ENCODE assay signal across 8 cellular contexts in the genomic region with DNA sequence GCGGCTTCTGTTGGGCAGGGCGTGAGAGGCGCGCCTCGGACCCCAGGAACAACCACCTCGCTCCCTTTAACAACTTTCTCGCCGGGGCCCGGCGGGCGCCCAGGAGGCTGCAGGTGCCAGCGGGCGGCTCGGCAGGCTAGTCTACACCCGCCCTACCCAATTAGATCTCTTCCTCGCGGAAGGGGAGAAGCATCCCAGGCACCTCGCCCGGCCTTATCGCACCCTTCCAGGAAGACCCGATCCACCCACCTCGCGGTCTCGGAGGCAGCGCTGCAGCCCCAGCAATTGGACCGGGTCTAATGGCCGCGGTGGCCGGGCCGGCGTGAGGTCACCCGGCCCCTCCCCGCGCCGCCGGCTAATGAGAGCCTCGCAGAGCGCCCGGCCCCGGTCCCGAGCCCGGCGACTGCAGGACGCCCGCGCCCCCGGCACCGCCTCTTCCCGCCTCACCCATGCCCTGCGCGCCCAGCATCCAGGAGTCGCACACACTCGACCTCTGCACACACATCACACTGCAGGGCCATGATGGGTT. TPM values are rescaled to one million over a fixed set of nuclear protein-coding genes. Genes with fewer than 3 reads are reported as not detected.
DNase-seq lines count a peak whose midpoint lies in the region; ATAC-seq, FAIRE-seq and TF ChIP-seq lines count a peak whose summit lies in the region.

A gene (minus strand): TSS at position 298 of the 529 bp plus-strand sequence. CDS start 419 bp downstream, outside the sequence.

- ATAC-seq in left ventricle myocardium superior = peak; percentile 92
- peak; percentile 85 to 91 (median 88) for ATAC-seq in pancreas
- ATAC-seq in HG03108 (IDR thresholded peaks at IDR 0.05; ENCODE audit: unreplicated experiment) = no peak

- H3K9me3 ChIP-seq in SJCRH30 (replicated peaks) = no peaks in the 10 kb centered on the region
- no peaks in the 10 kb centered on the region for H3K9me3 ChIP-seq in pancreas

- peaks cover 13% of the 10 kb centered on the region for H3K4me1 ChIP-seq in SJCRH30
- peaks cover 0 to 7% (median 5%) of the 10 kb centered on the region in 3 donors for H3K4me1 ChIP-seq in pancreas

- peak within 1 kb of the TSS; percentile 40 for H3K4me3 ChIP-seq in HFF-Myc (replicated peaks; ENCODE audit: low read depth, low read length)
- peak within 1 kb of the TSS; percentile 60 for H3K4me3 ChIP-seq in SJCRH30
- peak within 1 kb of the TSS; percentile 50 to 67 (median 64) for H3K4me3 ChIP-seq in pancreas

- intact Hi-C loops in left ventricle myocardium superior (cut with micrococcal nuclease) = no loop called here
- intact Hi-C loops in pancreas (cut with DNase I) = no loop called here

- TF ChIP-seq CTCF in HFF-Myc (IDR thresholded peaks at IDR 0.05; ENCODE audit: low read depth, low read length, missing control alignments) (no peak), pancreas (IDR thresholded peaks at IDR 0.05) (no peak)

- 1% methylated on average over 53 of the region's 53 CpGs for WGBS in pancreas, 2 donors

- FAIRE-seq in pancreas (lab: Jason Lieb, UNC) = no peak

- H3K27ac ChIP-seq in SJCRH30 (peak within 1 kb of the TSS; percentile 73), pancreas (peak within 1 kb of the TSS in 2 of 4 donors; percentile 57 to 76)

- H3K36me3 ChIP-seq in SJCRH30 (no peaks in the 10 kb centered on the region), pancreas (no peaks in the 10 kb centered on the region)

- H3K27me3 ChIP-seq in SJCRH30 = no peaks in the 10 kb centered on the region
- H3K27me3 ChIP-seq in pancreas = no peaks in the 10 kb centered on the region

- DNase-seq in DMS53 (lab: John Stamatoyannopoulos, UW) = peak; percentile 86
- no peak for DNase-seq in HFF-Myc (ENCODE audit: extremely low read depth, low read depth)
- peak in 1 of 2 experiments; percentile 22 for DNase-seq in SJCRH30
- DNase-seq in anterior cingulate cortex (lab: John Stamatoyannopoulos, UW) = peak in 52 of 58 donors; percentile 32 to 86 (median 66)
- peak; percentile 92 for DNase-seq in left ventricle myocardium superior
- DNase-seq in pancreas = peak; percentile 73 to 88 (median 80)
- DNase-seq in NCI-H2107 treated with DMSO at 0.1 percent for 48 hours (lab: John Stamatoyannopoulos, UW; ENCODE audit: unreplicated experiment) = no peak

RNA-seq across cellular contexts. Expression of the gene that starts here (rescaled TPM):
- total RNA-seq in SJCRH30 (2014; rRNA removed; shearing (Covaris generic)) = 7.7 and 10.0 TPM in 2 replicates
- total RNA-seq in left ventricle myocardium superior (149 TPM), pancreas (10 to 100 TPM; 15.2 to 36.0 (median 19.1) TPM)
- 10 to 100 TPM; 26.7 to 30.6 TPM for polyA plus RNA-seq in pancreas

Comparison
In these comparisons a context has a peak if more than half of its experiments do, and no peak if none do; other contexts are left out.
1. DNase-seq: peak in DMS53 (single experiment), anterior cingulate cortex (52 of 58), left ventricle myocardium superior (single experiment) and pancreas (6 of 6); none in HFF-Myc (single experiment) and NCI-H2107 treated with DMSO at 0.1 percent for 48 hours (single experiment).
2. Peak in every context shown above with its lines, with median percentiles within 50 percentile points of each other: H3K4me3 ChIP-seq.